ENCODE assay signal across 17 cellular contexts in the genomic region with DNA sequence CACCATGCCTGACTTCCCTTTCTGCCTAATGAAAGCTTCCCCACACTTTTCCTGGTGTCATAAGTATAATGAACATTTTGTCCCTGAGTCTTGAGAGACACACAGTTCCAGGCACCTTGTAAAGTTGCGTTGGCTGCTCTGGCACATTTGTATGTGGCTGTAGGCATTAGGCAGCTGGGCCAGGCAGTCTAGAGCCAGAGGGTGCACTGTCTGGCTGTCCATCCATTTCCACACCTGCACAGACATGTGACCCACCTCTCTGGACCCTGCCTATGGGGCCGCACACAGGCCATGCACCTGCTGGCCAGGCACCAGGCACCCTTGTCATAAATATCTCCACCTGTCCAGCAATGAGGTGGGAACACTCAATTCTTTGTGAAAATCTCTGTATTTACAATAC. TPM values are rescaled to one million over a fixed set of nuclear protein-coding genes. Genes with fewer than 3 reads are reported as not detected.
DNase-seq lines count a peak whose midpoint lies in the region; ATAC-seq and TF ChIP-seq lines count a peak whose summit lies in the region.
"Had no signal": no experiment of that assay in that cellular context is flagged by ENCODE, and none has a peak within 500 bp of the region (broad histone marks: within the 10 kb centered on the region; RNA-seq: fewer than 3 reads in every experiment).

No MANE protein-coding gene starts in this region.

- ATAC-seq in upper lobe of right lung (no peak), HG03196 (IDR thresholded peaks at IDR 0.05; ENCODE audit: unreplicated experiment) (no peak), HG02763 (IDR thresholded peaks at IDR 0.05; ENCODE audit: unreplicated experiment) (no peak)

- H3K4me2 ChIP-seq in H9 (ENCODE audit: insufficient read depth, insufficient read length, low read length) (no peak overlapping the region), mesenchymal stem cell (ENCODE audit: low read length, poor library complexity, severe bottlenecking) (no peak overlapping the region), MM.1S (ENCODE audit: low read depth, low read length) (no peak overlapping the region)

- H3K79me2 ChIP-seq in H9 (ENCODE audit: insufficient read depth, low read length) = no peaks in the 10 kb centered on the region
- no peaks in the 10 kb centered on the region for H3K79me2 ChIP-seq in MM.1S (ENCODE audit: low read length)

- no peak overlapping the region for H3K23ac ChIP-seq in H9 (ENCODE audit: insufficient read length, low read depth, low read length)
- H3K23ac ChIP-seq in mesenchymal stem cell (ENCODE audit: low read length in 2 of 2) = no peak overlapping the region

- H3T11ph ChIP-seq in H9 (ENCODE audit: low read length) = no peak overlapping the region

- no peak overlapping the region for H3K4me3 ChIP-seq in mesenchymal stem cell (ENCODE audit: insufficient read depth in 1 of 2, low read depth in 1 of 2, low read length in 2 of 2)
- no peak overlapping the region for H3K4me3 ChIP-seq in upper lobe of right lung
- no peak overlapping the region for H3K4me3 ChIP-seq in MM.1S (ENCODE audit: low read length)
- H3K4me3 ChIP-seq: BLaER1 treated with 17β-estradiol and CSF1 and Interleukin-3, amounts not matched to agents 10 nM and 100 nM; MG63 had no signal

- H3K18ac ChIP-seq in H9 (ENCODE audit: insufficient read length, low read depth, low read length) (no peak overlapping the region), mesenchymal stem cell (ENCODE audit: low read depth in 1 of 2, low read length in 2 of 2) (no peak overlapping the region)

- no peak overlapping the region for H2BK5ac ChIP-seq in H9 (ENCODE audit: insufficient read length, low read length)
- H2BK5ac ChIP-seq in mesenchymal stem cell (ENCODE audit: low read depth, low read length, poor library complexity, severe bottlenecking) = no peak overlapping the region

- H3K79me1 ChIP-seq in H9 (ENCODE audit: insufficient read depth, low read depth, low read length, poor library complexity, severe bottlenecking) (no peaks in the 10 kb centered on the region), mesenchymal stem cell (replicated peaks; ENCODE audit: low read length, poor library complexity, severe bottlenecking) (no peaks in the 10 kb centered on the region)

- no peak overlapping the region for H3K27ac Mint-ChIP-seq in H9

- no peaks in the 10 kb centered on the region; a peak in 3 of 5 replicates for H3K9me3 Mint-ChIP-seq in H9

- no peaks in the 10 kb centered on the region for H3K36me3 ChIP-seq in mesenchymal stem cell (ENCODE audit: control insufficient read depth in 1 of 2, insufficient read depth in 2 of 2, low read depth in 1 of 2, low read length in 2 of 2)
- no peaks in the 10 kb centered on the region for H3K36me3 ChIP-seq in upper lobe of right lung
- H3K36me3 ChIP-seq in MM.1S (replicated peaks; ENCODE audit: insufficient read depth, low read length) = no peaks in the 10 kb centered on the region
- H3K36me3 ChIP-seq: BLaER1 treated with 17β-estradiol and CSF1 and Interleukin-3, amounts not matched to agents 10 nM and 100 nM; MG63 had no signal

- H3K27ac ChIP-seq in H9 (ENCODE audit: insufficient read length, low read depth, low read length) (no peak overlapping the region), mesenchymal stem cell (ENCODE audit: low read length, poor library complexity, severe bottlenecking) (no peak overlapping the region), upper lobe of right lung (no peak overlapping the region), MM.1S (ENCODE audit: low read length) (no peak overlapping the region)
- H3K27ac ChIP-seq: BLaER1 treated with 17β-estradiol and CSF1 and Interleukin-3, amounts not matched to agents 10 nM and 100 nM had no signal

- no peak overlapping the region for H3K4ac ChIP-seq in H9 (ENCODE audit: low read depth, low read length)
- H3K4ac ChIP-seq in mesenchymal stem cell (ENCODE audit: low read depth in 1 of 2, low read length in 2 of 2) = no peak overlapping the region

- intact Hi-C loops in upper lobe of right lung (cut with DNase I) = no loop called here

- no peak overlapping the region for H2BK12ac ChIP-seq in H9 (ENCODE audit: insufficient read length, low read depth, low read length)
- no peak overlapping the region for H2BK12ac ChIP-seq in mesenchymal stem cell (ENCODE audit: low read length in 2 of 2)

- H2BK120ac ChIP-seq in H9 (ENCODE audit: low read depth, low read length, poor library complexity, severe bottlenecking) (no peak overlapping the region), mesenchymal stem cell (ENCODE audit: low read depth, low read length) (no peak overlapping the region)

- WGBS in H9 (ENCODE audit: extremely low coverage, insufficient read length, low lambda C conversion rate) = no CpG with 5 or more reads among the region's 2 CpGs
- 89% methylated on average over 1 of the region's 2 CpGs for WGBS in mesenchymal stem cell

- no peak overlapping the region for H3K4me3 Mint-ChIP-seq in H9

- H3K14ac ChIP-seq in H9 (ENCODE audit: insufficient read depth, low read length) (no peak overlapping the region), mesenchymal stem cell (ENCODE audit: low read length in 2 of 2) (no peak overlapping the region)

- no peak overlapping the region for H4K91ac ChIP-seq in H9 (ENCODE audit: insufficient read length, low read depth, low read length)
- H4K91ac ChIP-seq in mesenchymal stem cell (ENCODE audit: low read length) = peak overlapping the region; percentile 32

- no peaks in the 10 kb centered on the region for H3K36me3 Mint-ChIP-seq in H9 (ENCODE audit: insufficient read depth in 1 of 3, low read depth in 3 of 3)

- H4K8ac ChIP-seq in H9 (replicated peaks; ENCODE audit: insufficient read length, low read depth, low read length) = no peak overlapping the region
- H4K8ac ChIP-seq in mesenchymal stem cell (ENCODE audit: low read length) = no peak overlapping the region

- no peaks in the 10 kb centered on the region for H3K4me1 ChIP-seq in H9 (ENCODE audit: insufficient read depth, low read length)
- peaks cover 2% of the 10 kb centered on the region for H3K4me1 ChIP-seq in mesenchymal stem cell (ENCODE audit: control insufficient read depth, insufficient read depth, low read depth, low read length)
- no peaks in the 10 kb centered on the region for H3K4me1 ChIP-seq in upper lobe of right lung
- 0 out of 2 replicates have a peak, but pooled peaks cover 3% of the 10 kb centered on the region for H3K4me1 ChIP-seq in MM.1S (ENCODE audit: low read length)

- H2AK5ac ChIP-seq in H9 (ENCODE audit: insufficient read length, low read length) (no peak overlapping the region), mesenchymal stem cell (ENCODE audit: low read length, severe bottlenecking) (no peak overlapping the region)

- no peak overlapping the region for H2BK20ac ChIP-seq in H9 (ENCODE audit: low read depth, low read length, poor library complexity, severe bottlenecking)

- H3K56ac ChIP-seq in H9 (ENCODE audit: insufficient read length, low read depth, low read length) = no peak overlapping the region

- DNase-seq in activated naive CD4-positive, alpha-beta T cell treated with Interleukin-2 at 50 U/mL for 16 hours = peak; percentile 1
- no peak for DNase-seq in activated naive CD4-positive, alpha-beta T cell (lab: John Stamatoyannopoulos, UW)
- peak; percentile 5 for DNase-seq in H9
- DNase-seq in mesenchymal stem cell = no peak
- DNase-seq in upper lobe of right lung = peak; percentile 31
- no peak for DNase-seq in MM.1S
- DNase-seq: Karpas-422, MG63, NCI-H1105 treated with DMSO at 0.1 percent for 48 hours, NCI-H1694 treated with DMSO at 0.1 percent for 48 hours, NCI-H226, NCI-H524 treated with DMSO at 0.1 percent for 48 hours, SHP77 treated with DMSO at 0.1 percent for 48 hours had no signal

- no peaks in the 10 kb centered on the region for H3K9me3 ChIP-seq in H9 (ENCODE audit: control insufficient read depth, low read depth, low read length)
- peaks cover 3% of the 10 kb centered on the region for H3K9me3 ChIP-seq in mesenchymal stem cell (ENCODE audit: control insufficient read depth, low read length)
- H3K9me3 ChIP-seq in upper lobe of right lung = no peaks in the 10 kb centered on the region
- H3K9me3 ChIP-seq in MM.1S (replicated peaks; ENCODE audit: insufficient read depth, low read length) = no peaks in the 10 kb centered on the region
- H3K9me3 ChIP-seq: MG63 had no signal

- no peak overlapping the region for H3K9ac ChIP-seq in H9 (ENCODE audit: extremely low read depth, insufficient read length, low read length)
- no peak overlapping the region for H3K9ac ChIP-seq in mesenchymal stem cell (ENCODE audit: low read length)
- H3K9ac ChIP-seq in MM.1S (ENCODE audit: low read length) = no peak overlapping the region
- H3K9ac ChIP-seq: BLaER1 treated with 17β-estradiol and CSF1 and Interleukin-3, amounts not matched to agents 10 nM and 100 nM had no signal

- TF ChIP-seq CTCF in H9 (conservative IDR thresholded peaks at IDR 0.05) (no peak), upper lobe of right lung (IDR thresholded peaks at IDR 0.05) (no peak), MM.1S (IDR thresholded peaks at IDR 0.05; ENCODE audit: low read length) (no peak)

- no peaks in the 10 kb centered on the region for H3F3A ChIP-seq in MM.1S (ENCODE audit: insufficient read depth, low read length)

- H3K27me3 ChIP-seq in H9 (ENCODE audit: insufficient read depth, low read length) (no peaks in the 10 kb centered on the region), mesenchymal stem cell (ENCODE audit: control insufficient read depth in 1 of 2, insufficient read depth in 1 of 2, low read length in 2 of 2) (peaks cover 35 to 54% of the 10 kb centered on the region in 2 experiments), upper lobe of right lung (no peaks in the 10 kb centered on the region), MM.1S (replicated peaks; ENCODE audit: insufficient read depth, low read length) (no peaks in the 10 kb centered on the region)
- H3K27me3 ChIP-seq: BLaER1 treated with 17β-estradiol and CSF1 and Interleukin-3, amounts not matched to agents 10 nM and 100 nM; MG63 had no signal

- peaks cover 5% of the 10 kb centered on the region; the same call in 1 of the 2 replicates for H3K27me3 Mint-ChIP-seq in H9 (ENCODE audit: low read depth)

- H4K5ac ChIP-seq in H9 (ENCODE audit: insufficient read length, low read depth, low read length) = no peak overlapping the region

- no peak overlapping the region for H2BK15ac ChIP-seq in H9 (ENCODE audit: low read depth, low read length)
- no peak overlapping the region for H2BK15ac ChIP-seq in mesenchymal stem cell (ENCODE audit: low read depth, poor library complexity, severe bottlenecking)

- no peaks in the 10 kb centered on the region for H4K20me1 ChIP-seq in H9 (ENCODE audit: control insufficient read depth, insufficient read depth, insufficient read length)
- no peaks in the 10 kb centered on the region for H4K20me1 ChIP-seq in MM.1S (ENCODE audit: insufficient read depth, low read length)

- H3K4me1 Mint-ChIP-seq in H9 = peaks cover 7 to 10% of the 10 kb centered on the region in 2 experiments; a peak in 1 of 4 replicates

- no peak overlapping the region for H2AFZ ChIP-seq in H9 (ENCODE audit: low read length)
- H2AFZ ChIP-seq in mesenchymal stem cell (ENCODE audit: low read depth, low read length) = no peak overlapping the region
- H2AFZ ChIP-seq in MM.1S (ENCODE audit: low read length) = no peak overlapping the region

- H3K9me2 ChIP-seq in MM.1S (replicated peaks; ENCODE audit: insufficient read depth, low read length) = no peaks in the 10 kb centered on the region

- no peaks in the 10 kb centered on the region for H3K23me2 ChIP-seq in H9 (ENCODE audit: insufficient read length, low read depth, low read length, poor library complexity, severe bottlenecking)

RNA-seq across cellular contexts. Expression of a gene that starts 54.7 kb away (rescaled TPM):
- total RNA-seq in H9 (2021) (not detected in 2 replicates), upper lobe of right lung (not detected)
- polyA plus RNA-seq in mesenchymal stem cell (2013, experiment 1 of 2) = not detected
- polyA plus RNA-seq in mesenchymal stem cell (2013, experiment 2 of 2) = not detected
- total RNA-seq: HT-29 had no signal

Comparison
In these comparisons a context has a peak if more than half of its experiments do, and no peak if none do; other contexts are left out.
1. DNase-seq: peak in activated naive CD4-positive, alpha-beta T cell treated with Interleukin-2 at 50 U/mL for 16 hours (single experiment), H9 (single experiment) and upper lobe of right lung (single experiment); none in activated naive CD4-positive, alpha-beta T cell (0 of 4), mesenchymal stem cell (single experiment) and MM.1S (single experiment).